Comparison of ENCODE assay signal across 8 cellular contexts in the genomic region with DNA sequence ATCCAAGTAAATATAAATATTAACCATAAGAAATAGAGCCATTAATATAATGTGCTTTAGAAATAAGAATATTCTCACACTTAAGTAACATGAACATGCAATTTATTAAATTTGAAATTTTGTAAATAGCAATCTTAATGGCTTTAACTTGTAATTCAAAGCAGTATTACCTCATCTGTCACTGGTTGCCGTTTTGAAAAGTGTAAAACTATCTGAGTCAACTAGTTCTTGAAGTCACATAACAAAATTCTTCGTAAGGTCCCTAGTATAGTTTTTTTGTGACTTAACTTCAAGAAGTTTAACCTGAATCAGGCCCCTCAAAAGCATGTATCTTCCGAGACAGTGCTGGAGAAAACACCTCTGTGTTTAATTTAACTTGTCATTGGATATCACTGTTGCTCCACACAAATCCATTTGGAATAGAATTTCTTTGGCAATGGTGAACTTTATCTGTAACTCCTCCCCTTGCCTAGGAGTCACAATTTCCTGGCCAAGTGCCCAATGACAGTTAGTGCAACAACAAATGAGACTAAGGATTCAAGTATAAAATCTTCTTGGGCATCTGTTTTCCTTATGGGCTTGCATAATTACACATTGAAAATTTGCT. TPM values are rescaled to one million over a fixed set of nuclear protein-coding genes. Genes with fewer than 3 reads are reported as not detected.
DNase-seq lines count a peak whose midpoint lies in the region; ATAC-seq, FAIRE-seq and TF ChIP-seq lines count a peak whose summit lies in the region.

No MANE protein-coding gene starts in this region.

- H3K36me3 ChIP-seq in HepG2 (replicated peaks in 1 of 2; ENCODE audit: control insufficient read depth in 1 of 2, insufficient read depth in 2 of 2, low read length in 2 of 2) = no peaks in the 10 kb centered on the region; a peak in 3 of 5 replicates

- TF ChIP-seq EP300 in HepG2 (IDR thresholded peaks at IDR 0.05; ENCODE audit: low read depth in 2 of 2, low read length in 2 of 2) = no peak
- TF ChIP-seq EP300 in HepG2 (CRISPR knock-in tag; IDR thresholded peaks at IDR 0.05; ENCODE audit: borderline replicate concordance) = no peak

- H3K9me3 Mint-ChIP-seq in MCF 10A (ENCODE audit: unreplicated experiment) = no peaks in the 10 kb centered on the region

- intact Hi-C loops in MCF 10A (cut with micrococcal nuclease) (no loop called here), HepG2 (cut with micrococcal nuclease; ENCODE audit: unreplicated experiment) (no loop called here), dorsolateral prefrontal cortex (cut with DNase I) (loop anchor here in 1 of 2 donors (5.0 kb wide), 1 partner anchor 46 kb away; the partner anchor contains the start of gene NT5C2)

- no peaks in the 10 kb centered on the region for H3K27me3 ChIP-seq in HepG2 (ENCODE audit: control insufficient read depth in 1 of 2, insufficient read depth in 2 of 2, low read length in 2 of 2)
- no peaks in the 10 kb centered on the region for H3K27me3 ChIP-seq in dorsolateral prefrontal cortex

- no peak overlapping the region for H3K27ac Mint-ChIP-seq in MCF 10A (ENCODE audit: low read depth, unreplicated experiment)

- no peaks in the 10 kb centered on the region for H3K9me3 ChIP-seq in HepG2 (ENCODE audit: low read length)

- ATAC-seq in HepG2 (no peak), GM21825 (IDR thresholded peaks at IDR 0.05; ENCODE audit: unreplicated experiment) (no peak), GM18861 (IDR thresholded peaks at IDR 0.05; ENCODE audit: unreplicated experiment) (no peak)

- BruUV-seq in MCF 10A (replicated peaks; lab: Mats Ljungman, UMichigan) (no TSS peak), HepG2 (replicated peaks; lab: Mats Ljungman, UMichigan) (no TSS peak)

- no peaks in the 10 kb centered on the region for H4K20me1 ChIP-seq in HepG2 (ENCODE audit: insufficient read depth, low read length)

- H3K27me3 Mint-ChIP-seq in MCF 10A (ENCODE audit: insufficient read depth, unreplicated experiment) = no peaks in the 10 kb centered on the region

- peaks cover 14% of the 10 kb centered on the region for H3K4me1 Mint-ChIP-seq in MCF 10A (ENCODE audit: insufficient read depth, unreplicated experiment)

- H3K27ac ChIP-seq in HepG2 (ENCODE audit: extremely low read length, insufficient read depth, low read length) (no peak overlapping the region), dorsolateral prefrontal cortex (peak overlapping the region in 1 of 59 donors; percentile 2)

- no peak overlapping the region for H3K4me3 ChIP-seq in HepG2 (replicated peaks in 1 of 3; ENCODE audit: insufficient read depth in 1 of 3, low read depth in 2 of 3, low read length in 3 of 3)
- H3K4me3 ChIP-seq in dorsolateral prefrontal cortex = no peak overlapping the region

- no peak overlapping the region for H3K9ac ChIP-seq in HepG2 (ENCODE audit: insufficient read depth, low read depth, low read length)

- 94% methylated on average over 3 of the region's 3 CpGs for WGBS in HepG2 (ENCODE audit: low lambda C conversion rate)

- no peak overlapping the region for H3K4me3 Mint-ChIP-seq in MCF 10A (ENCODE audit: unreplicated experiment)

- no peak for FAIRE-seq in HepG2 (lab: Jason Lieb, UNC)

- CTCF ChIA-PET in MCF 10A (lab: Yijun Ruan, JAX) (interaction anchor here (0.6 kb wide), 1 partner anchor 271 kb away, joined by 5 read pairs; no protein-coding TSS in a partner anchor), HepG2 (lab: Yijun Ruan, JAX; ENCODE audit: low intra/inter-chr PET ratio, low total read pairs) (no interaction called here)

- TF ChIP-seq CTCF in MCF 10A (IDR thresholded peaks at IDR 0.05; ENCODE audit: unreplicated experiment) (no peak), HepG2 (CRISPR knock-in tag; IDR thresholded peaks at IDR 0.05) (no peak), dorsolateral prefrontal cortex (IDR thresholded peaks at IDR 0.05 in 54 of 56, conservative IDR thresholded peaks at IDR 0.05 in 2 of 56; ENCODE audit: low read depth in 1 of 56, partially characterized antibody in 56 of 56) (no peak)

- peaks cover 35% of the 10 kb centered on the region for H3K36me3 Mint-ChIP-seq in MCF 10A (ENCODE audit: insufficient read depth, unreplicated experiment)

- TF ChIP-seq POLR2A in HepG2 (IDR thresholded peaks at IDR 0.05; ENCODE audit: insufficient read depth in 1 of 2, low read depth in 2 of 2, low read length in 2 of 2) = no peak

- in situ Hi-C loops in HepG2 (cut with HindIII; ENCODE audit: extremely low pct_ligation_motif_present, low pct_unique_long_range_greater_than_20kb) = no loop called here

- peaks cover 59% of the 10 kb centered on the region for H3K4me1 ChIP-seq in HepG2 (ENCODE audit: insufficient read depth, low read length)

- no peak for TF ChIP-seq RAD21 in HepG2 (CRISPR knock-in tag; IDR thresholded peaks at IDR 0.05)

- H3K79me2 ChIP-seq in HepG2 (ENCODE audit: insufficient read depth, low read length) = peaks cover 69% of the 10 kb centered on the region

- no peak overlapping the region for H3K4me2 ChIP-seq in HepG2 (ENCODE audit: low read depth, low read length)

- POLR2A ChIA-PET in MCF 10A (lab: Yijun Ruan, JAX) = interaction anchor here (0.6 to 0.7 kb wide), 2 partner anchors 52 to 367 kb away, joined by 3 read pairs; no protein-coding TSS in a partner anchor
- POLR2A ChIA-PET in HepG2 (lab: Yijun Ruan, JAX) = no interaction called here

- peak; percentile 19 for DNase-seq in stimulated activated CD4-positive, alpha-beta T cell treated with anti-CD3 and anti-CD28 coated beads, Interleukin-1b, Interleukin-23, amount 100 ng/mL, for 48 hours
- no peak for DNase-seq in stimulated activated CD4-positive, alpha-beta T cell treated with anti-CD3 and anti-CD28 coated beads, Interleukin-4, amount 100 ng/mL, for 1 hour
- DNase-seq in MCF 10A (ENCODE audit: unreplicated experiment) (peak; percentile 91), HepG2 (ENCODE audit: low spot score) (peak; percentile 42), dorsolateral prefrontal cortex (no peak)
- DNase-seq in activated CD4-positive, alpha-beta T cell treated with anti-CD3 and anti-CD28 coated beads, Interleukin-2, amount 50 U/mL, for 1 hour = no peak

- no peak overlapping the region for H2AFZ ChIP-seq in HepG2 (ENCODE audit: low read length)

TF ChIP-seq in HepG2, 621 proteins besides CTCF, POLR2A, EP300 and RAD21:
- no peak for TF ChIP-seq ZSCAN20 (CRISPR knock-in tag; IDR thresholded peaks at IDR 0.05; ENCODE audit: borderline replicate concordance)
- no peak for TF ChIP-seq RFX5 (IDR thresholded peaks at IDR 0.05; ENCODE audit: low read depth, low read length)
- TF ChIP-seq ZNF660 (CRISPR knock-in tag; IDR thresholded peaks at IDR 0.05; ENCODE audit: borderline replicate concordance, low read depth) = no peak
- TF ChIP-seq, protein P1, sequence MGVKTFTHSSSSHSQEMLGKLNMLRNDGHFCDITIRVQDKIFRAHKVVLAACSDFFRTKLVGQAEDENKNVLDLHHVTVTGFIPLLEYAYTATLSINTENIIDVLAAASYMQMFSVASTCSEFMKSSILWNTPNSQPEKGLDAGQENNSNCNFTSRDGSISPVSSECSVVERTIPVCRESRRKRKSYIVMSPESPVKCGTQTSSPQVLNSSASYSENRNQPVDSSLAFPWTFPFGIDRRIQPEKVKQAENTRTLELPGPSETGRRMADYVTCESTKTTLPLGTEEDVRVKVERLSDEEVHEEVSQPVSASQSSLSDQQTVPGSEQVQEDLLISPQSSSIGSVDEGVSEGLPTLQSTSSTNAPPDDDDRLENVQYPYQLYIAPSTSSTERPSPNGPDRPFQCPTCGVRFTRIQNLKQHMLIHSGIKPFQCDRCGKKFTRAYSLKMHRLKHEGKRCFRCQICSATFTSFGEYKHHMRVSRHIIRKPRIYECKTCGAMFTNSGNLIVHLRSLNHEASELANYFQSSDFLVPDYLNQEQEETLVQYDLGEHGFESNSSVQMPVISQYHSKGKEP (CRISPR knock-in tag; IDR thresholded peaks at IDR 0.05) = no peak
- no peak for TF ChIP-seq SP4 (CRISPR knock-in tag; IDR thresholded peaks at IDR 0.05)

RNA-seq across cellular contexts. Expression of gene NT5C2, which starts 47.1 kb away (rescaled TPM):
- total RNA-seq in MCF 10A (2022) (52.2 and 53.6 TPM in 2 replicates), HepG2 (2016; rRNA removed; fragmentation: Illumina TruSeq; extraction: Trizol) (40.6 and 51.5 TPM in 2 replicates), dorsolateral prefrontal cortex (100 to 1,000 TPM in 49 of 120 experiments, 10 to 100 TPM in 71; 53.5 to 160 (median 97.7) TPM)
- total RNA-seq in HepG2 (2016; cell fraction: cytosol; rRNA removed; fragmentation: Illumina TruSeq; extraction: Trizol; ENCODE audit: low read depth) = 14.0 and 14.6 TPM in 2 replicates
- 41.6 and 53.9 TPM in 2 replicates for total RNA-seq in HepG2 (2016; cell fraction: insoluble cytoplasmic fraction; rRNA removed; fragmentation: Illumina TruSeq; extraction: Trizol)
- total RNA-seq in HepG2 (2016; cell fraction: membrane; rRNA removed; fragmentation: Illumina TruSeq; extraction: Trizol) = 20.7 and 21.7 TPM in 2 replicates
- 45.1 and 47.6 TPM in 2 replicates for total RNA-seq in HepG2 (2016; cell fraction: nucleus; rRNA removed; fragmentation: Illumina TruSeq; extraction: Trizol)
- polyA plus RNA-seq in HepG2 (2011; rRNA removed) = 53.3 and 55.2 TPM in 2 replicates
- polyA plus RNA-seq in HepG2 (2011; cell fraction: cytosol; rRNA removed) = 31.0 and 44.8 TPM in 2 replicates
- 26.5 and 38.0 TPM in 2 replicates for polyA plus RNA-seq in HepG2 (2011; cell fraction: nucleus; rRNA removed)
- polyA plus RNA-seq in HepG2 (2012) = 47.1 and 62.0 TPM in 2 replicates
- 4.3 and 4.4 TPM in 2 replicates for polyA plus RNA-seq in HepG2 (2016; cell fraction: cytosol; fragmentation: Illumina TruSeq; extraction: Trizol; ENCODE audit: low read depth)
- polyA plus RNA-seq in HepG2 (2016; cell fraction: insoluble cytoplasmic fraction; fragmentation: Illumina TruSeq; extraction: Trizol; ENCODE audit: low read depth) = 49.2 and 49.9 TPM in 2 replicates
- 12.7 and 13.5 TPM in 2 replicates for polyA plus RNA-seq in HepG2 (2016; cell fraction: membrane; fragmentation: Illumina TruSeq; extraction: Trizol; ENCODE audit: low read depth)
- polyA plus RNA-seq in HepG2 (2016; cell fraction: nucleus; fragmentation: Illumina TruSeq; extraction: Trizol; ENCODE audit: insufficient read depth, low read depth) = 51.3 and 57.2 TPM in 2 replicates
- polyA minus RNA-seq in HepG2 (2011; rRNA and poly(A)+ RNA removed; ENCODE audit: low replicate concordance) = 48.0 and 50.4 TPM in 2 replicates
- 38.7 and 41.0 TPM in 2 replicates for polyA minus RNA-seq in HepG2 (2011; cell fraction: cytosol; rRNA and poly(A)+ RNA removed)
- 71.3 and 106 TPM in 2 replicates for polyA minus RNA-seq in HepG2 (2011; cell fraction: nucleus; rRNA and poly(A)+ RNA removed)

Comparison
In these comparisons a context has a peak if more than half of its experiments do, and no peak if none do; other contexts are left out.
1. DNase-seq: peak in stimulated activated CD4-positive, alpha-beta T cell treated with anti-CD3 and anti-CD28 coated beads, Interleukin-1b, Interleukin-23, amount 100 ng/mL, for 48 hours (single experiment), MCF 10A (single experiment) and HepG2 (single experiment); none in stimulated activated CD4-positive, alpha-beta T cell treated with anti-CD3 and anti-CD28 coated beads, Interleukin-4, amount 100 ng/mL, for 1 hour (single experiment), dorsolateral prefrontal cortex (0 of 10) and activated CD4-positive, alpha-beta T cell treated with anti-CD3 and anti-CD28 coated beads, Interleukin-2, amount 50 U/mL, for 1 hour (single experiment).